In genomic region chr20:63896136-63896890, GRCh38 we compare ENCODE assay signal across 8 cellular contexts.
A peak's percentile ranks its signal among the peaks of the same experiment; 100 is the strongest.
DNase-seq lines count a peak whose midpoint lies in the region; ATAC-seq and TF ChIP-seq lines count a peak whose summit lies in the region.

No MANE protein-coding gene starts in this region.

- DNase-seq in 8988T (peak; percentile 58), GM13977 (ENCODE audit: low spot score) (peak; percentile 79), NCI-H1092 treated with DMSO at 0.1 percent for 48 hours (lab: John Stamatoyannopoulos, UW) (peak; percentile 80), epithelial cell of prostate (ENCODE audit: low read depth, low spot score) (no peak), midbrain (lab: John Stamatoyannopoulos, UW) (peak; percentile 50), tibial artery (peak; percentile 52 to 73)

- in situ Hi-C loops in GM13977 (cut with MboI; ENCODE audit: low pct_unique_long_range_greater_than_20kb, low sequenced_read_pairs, unreplicated experiment), result no loop called here

- TF ChIP-seq CTCF in GM13977 (IDR thresholded peaks at IDR 0.05; ENCODE audit: extremely low read depth, insufficient read depth, missing control alignments), result no peak
- TF ChIP-seq CTCF in WI38 (IDR thresholded peaks at IDR 0.05; ENCODE audit: low read depth, low read length), result no peak
- TF ChIP-seq CTCF in tibial artery (IDR thresholded peaks at IDR 0.05), result no peak

- H3K4me3 ChIP-seq in WI38 (ENCODE audit: low read depth, low read length) (peak overlapping the region; percentile 60), tibial artery (peak overlapping the region; percentile 62 to 81)

- intact Hi-C loops in tibial artery (cut with DNase I; ENCODE audit: low total_unique reads), result no loop called here

- peaks cover 0 to 34% (median 23%) of the 10 kb centered on the region in 4 donors for H3K4me1 ChIP-seq in tibial artery

- H3K9me3 ChIP-seq in tibial artery, result no peaks in the 10 kb centered on the region

- H3K36me3 ChIP-seq in tibial artery, result peaks cover 2 to 8% (median 5%) of the 10 kb centered on the region in 3 donors

- H3K27ac ChIP-seq in epithelial cell of prostate (peak overlapping the region; percentile 96), tibial artery (peak overlapping the region; percentile 18 to 72)

- no peaks in the 10 kb centered on the region for H3K27me3 ChIP-seq in tibial artery

- no peak for ATAC-seq in GM18867 (IDR thresholded peaks at IDR 0.05; ENCODE audit: unreplicated experiment)
